Comparison of ENCODE assay signal across 10 cellular contexts in genomic region chr22:39472570-39473556, GRCh38. TPM values are rescaled to one million over a fixed set of nuclear protein-coding genes. Genes with fewer than 3 reads are reported as not detected.
DNase-seq lines count a peak whose midpoint lies in the region; ATAC-seq, FAIRE-seq and TF ChIP-seq lines count a peak whose summit lies in the region.
"Had no signal": no experiment of that assay in that cellular context is flagged by ENCODE, and none has a peak within 500 bp of the region (broad histone marks: within the 10 kb centered on the region; RNA-seq: fewer than 3 reads in every experiment).

No MANE protein-coding gene starts in this region.

- H3K36me3 Mint-ChIP-seq in natural killer cell treated with Interleukin-12 subunit alpha and Interleukin-12 subunit beta and Interleukin-15 and Interleukin-18, amount 100 ng/mL, for 72 hours = no peaks in the 10 kb centered on the region
- H3K36me3 Mint-ChIP-seq in activated T-cell treated with anti-CD3 and anti-CD28 coated beads, Interleukin-2, amount 50 U/mL, for 24 hours (ENCODE audit: low read depth) = no peaks in the 10 kb centered on the region
- no peaks in the 10 kb centered on the region for H3K36me3 Mint-ChIP-seq in activated T-helper 2 cell treated with anti-CD3 and anti-CD28 coated beads, Interferon-gamma antibody, Interleukin-2, Interleukin-4, amounts not matched to agents 10 μg/mL and 5 μg/mL and 100 μg/mL, durations not matched to agents 14 hours and 24 hours and 36 hours (ENCODE audit: low read depth)

- ATAC-seq in natural killer cell treated with Interleukin-12 subunit alpha and Interleukin-12 subunit beta and Interleukin-15 and Interleukin-18, amount 100 ng/mL, for 72 hours = peak in 1 of 2 donors; percentile 23
- ATAC-seq in GM18868 (IDR thresholded peaks at IDR 0.05; ENCODE audit: unreplicated experiment) = no peak

- peaks cover 41% of the 10 kb centered on the region for H3K4me1 ChIP-seq in MM.1S (ENCODE audit: low read length)

- peaks cover 32% of the 10 kb centered on the region for H3F3A ChIP-seq in MM.1S (ENCODE audit: insufficient read depth, low read length)

- peaks cover 86% of the 10 kb centered on the region for H3K79me2 ChIP-seq in MM.1S (ENCODE audit: low read length)

- peaks cover 3% of the 10 kb centered on the region; the same call in 1 of the 2 replicates for H3K36me3 ChIP-seq in MM.1S (replicated peaks; ENCODE audit: insufficient read depth, low read length)
- H3K36me3 ChIP-seq in brain microvascular endothelial cell (replicated peaks) = no peaks in the 10 kb centered on the region

- peak overlapping the region; percentile 66 for H3K4me3 ChIP-seq in MM.1S (ENCODE audit: low read length)
- H3K4me3 ChIP-seq in brain microvascular endothelial cell (ENCODE audit: low read depth, low read length) = no peak overlapping the region

- in situ Hi-C loops in brain microvascular endothelial cell (cut with HindIII; ENCODE audit: low pct_ligation_motif_present, low sequenced_read_pairs) = no loop called here

- no peak overlapping the region for H3K4me3 Mint-ChIP-seq in natural killer cell treated with Interleukin-12 subunit alpha and Interleukin-12 subunit beta and Interleukin-15 and Interleukin-18, amount 100 ng/mL, for 72 hours
- H3K4me3 Mint-ChIP-seq in activated T-cell treated with anti-CD3 and anti-CD28 coated beads, Interleukin-2, amount 50 U/mL, for 24 hours = no peak overlapping the region
- H3K4me3 Mint-ChIP-seq in activated T-helper 2 cell treated with anti-CD3 and anti-CD28 coated beads, Interferon-gamma antibody, Interleukin-2, Interleukin-4, amounts not matched to agents 10 μg/mL and 5 μg/mL and 100 μg/mL, durations not matched to agents 14 hours and 24 hours and 36 hours (ENCODE audit: low read depth) = no peak overlapping the region

- H3K9me3 Mint-ChIP-seq in natural killer cell treated with Interleukin-12 subunit alpha and Interleukin-12 subunit beta and Interleukin-15 and Interleukin-18, amount 100 ng/mL, for 72 hours = no peaks in the 10 kb centered on the region
- no peaks in the 10 kb centered on the region for H3K9me3 Mint-ChIP-seq in activated T-cell treated with anti-CD3 and anti-CD28 coated beads, Interleukin-2, amount 50 U/mL, for 24 hours
- no peaks in the 10 kb centered on the region for H3K9me3 Mint-ChIP-seq in activated T-helper 2 cell treated with anti-CD3 and anti-CD28 coated beads, Interferon-gamma antibody, Interleukin-2, Interleukin-4, amounts not matched to agents 10 μg/mL and 5 μg/mL and 100 μg/mL, durations not matched to agents 14 hours and 24 hours and 36 hours

- no peaks in the 10 kb centered on the region for H4K20me1 ChIP-seq in MM.1S (ENCODE audit: insufficient read depth, low read length)

- H3K9ac ChIP-seq in MM.1S (ENCODE audit: low read length) = peak overlapping the region; percentile 71

- no peak for FAIRE-seq in RCC 7860 (lab: Jason Lieb, UNC)
- FAIRE-seq: G401.6 had no signal

- H3K9me3 ChIP-seq in MM.1S (replicated peaks; ENCODE audit: insufficient read depth, low read length) = no peaks in the 10 kb centered on the region

- H3K27ac Mint-ChIP-seq in natural killer cell treated with Interleukin-12 subunit alpha and Interleukin-12 subunit beta and Interleukin-15 and Interleukin-18, amount 100 ng/mL, for 72 hours = peak overlapping the region; percentile 35 to 82
- H3K27ac Mint-ChIP-seq in activated T-cell treated with anti-CD3 and anti-CD28 coated beads, Interleukin-2, amount 50 U/mL, for 24 hours = no peak overlapping the region
- H3K27ac Mint-ChIP-seq in activated T-helper 2 cell treated with anti-CD3 and anti-CD28 coated beads, Interferon-gamma antibody, Interleukin-2, Interleukin-4, amounts not matched to agents 10 μg/mL and 5 μg/mL and 100 μg/mL, durations not matched to agents 14 hours and 24 hours and 36 hours = no peak overlapping the region

- H3K27ac ChIP-seq in MM.1S (ENCODE audit: low read length) (peak overlapping the region; percentile 93), brain microvascular endothelial cell (no peak overlapping the region)

- TF ChIP-seq CTCF in MM.1S (IDR thresholded peaks at IDR 0.05; ENCODE audit: low read length) = no peak
- TF ChIP-seq CTCF in brain microvascular endothelial cell (IDR thresholded peaks at IDR 0.05; ENCODE audit: low read depth, low read length, missing control alignments) = no peak

- peaks cover 0 to 6% of the 10 kb centered on the region in 2 donors for H3K27me3 Mint-ChIP-seq in natural killer cell treated with Interleukin-12 subunit alpha and Interleukin-12 subunit beta and Interleukin-15 and Interleukin-18, amount 100 ng/mL, for 72 hours
- no peaks in the 10 kb centered on the region for H3K27me3 Mint-ChIP-seq in activated T-cell treated with anti-CD3 and anti-CD28 coated beads, Interleukin-2, amount 50 U/mL, for 24 hours
- H3K27me3 Mint-ChIP-seq in activated T-helper 2 cell treated with anti-CD3 and anti-CD28 coated beads, Interferon-gamma antibody, Interleukin-2, Interleukin-4, amounts not matched to agents 10 μg/mL and 5 μg/mL and 100 μg/mL, durations not matched to agents 14 hours and 24 hours and 36 hours (ENCODE audit: low read depth) = peaks cover 4% of the 10 kb centered on the region

- H2AFZ ChIP-seq in MM.1S (ENCODE audit: low read length) = no peak overlapping the region

- DNase-seq in DMS153 (lab: John Stamatoyannopoulos, UW) = peak; percentile 92
- DNase-seq in MM.1S = peak; percentile 89
- DNase-seq in brain microvascular endothelial cell = peak; percentile 62
- DNase-seq in natural killer cell treated with Interleukin-12 subunit alpha and Interleukin-12 subunit beta and Interleukin-15 and Interleukin-18, amount 100 ng/mL, for 72 hours (ENCODE audit: low spot score) = no peak
- no peak for DNase-seq in RCC 7860 (ENCODE audit: low spot score)
- no peak for DNase-seq in activated T-cell treated with anti-CD3 and anti-CD28 coated beads, Interleukin-2, amount 50 U/mL, for 24 hours
- DNase-seq in activated T-helper 2 cell treated with anti-CD3 and anti-CD28 coated beads, Interferon-gamma antibody, Interleukin-2, Interleukin-4, amounts not matched to agents 10 μg/mL and 5 μg/mL and 100 μg/mL, durations not matched to agents 14 hours and 24 hours and 36 hours (ENCODE audit: low spot score) = no peak
- DNase-seq: MV-4-11 had no signal

- intact Hi-C loops in activated T-helper 2 cell treated with anti-CD3 and anti-CD28 coated beads, Interferon-gamma antibody, Interleukin-2, Interleukin-4, amounts not matched to agents 10 μg/mL and 5 μg/mL and 100 μg/mL, durations not matched to agents 14 hours and 24 hours and 36 hours (cut with micrococcal nuclease) = no loop called here

- no peaks in the 10 kb centered on the region for H3K9me2 ChIP-seq in MM.1S (replicated peaks; ENCODE audit: insufficient read depth, low read length)

- H3K27me3 ChIP-seq in MM.1S (replicated peaks; ENCODE audit: insufficient read depth, low read length) (no peaks in the 10 kb centered on the region), brain microvascular endothelial cell (replicated peaks) (no peaks in the 10 kb centered on the region)

- H3K4me2 ChIP-seq in MM.1S (ENCODE audit: low read depth, low read length) = peak overlapping the region; percentile 84

- peaks cover 5 to 13% of the 10 kb centered on the region in 2 donors for H3K4me1 Mint-ChIP-seq in natural killer cell treated with Interleukin-12 subunit alpha and Interleukin-12 subunit beta and Interleukin-15 and Interleukin-18, amount 100 ng/mL, for 72 hours (ENCODE audit: low read depth in 2 of 2)
- peaks cover 16% of the 10 kb centered on the region for H3K4me1 Mint-ChIP-seq in activated T-cell treated with anti-CD3 and anti-CD28 coated beads, Interleukin-2, amount 50 U/mL, for 24 hours (ENCODE audit: low read depth)
- H3K4me1 Mint-ChIP-seq in activated T-helper 2 cell treated with anti-CD3 and anti-CD28 coated beads, Interferon-gamma antibody, Interleukin-2, Interleukin-4, amounts not matched to agents 10 μg/mL and 5 μg/mL and 100 μg/mL, durations not matched to agents 14 hours and 24 hours and 36 hours (ENCODE audit: low read depth) = peaks cover 10% of the 10 kb centered on the region

RNA-seq across cellular contexts. Expression of gene MGAT3, which starts 16.1 kb away (rescaled TPM):
- total RNA-seq in natural killer cell treated with Interleukin-12 subunit alpha and Interleukin-12 subunit beta and Interleukin-15 and Interleukin-18, amount 100 ng/mL, for 72 hours = 1 to 10 TPM in 1 of 2 donors, under 1 TPM in 1; 0.38 to 2.6 TPM
- total RNA-seq in activated T-helper 2 cell treated with anti-CD3 and anti-CD28 coated beads, Interferon-gamma antibody, Interleukin-2, Interleukin-4, amounts not matched to agents 10 μg/mL and 5 μg/mL and 100 μg/mL, durations not matched to agents 14 hours and 24 hours and 36 hours = 0.11 and 0.21 TPM in 2 replicates

RNA-seq across cellular contexts. Expression of gene MIEF1, which starts 29.2 kb away (rescaled TPM):
- total RNA-seq in natural killer cell treated with Interleukin-12 subunit alpha and Interleukin-12 subunit beta and Interleukin-15 and Interleukin-18, amount 100 ng/mL, for 72 hours = 10 to 100 TPM; 49.6 to 71.2 TPM
- 46.9 and 47.5 TPM in 2 replicates for total RNA-seq in activated T-helper 2 cell treated with anti-CD3 and anti-CD28 coated beads, Interferon-gamma antibody, Interleukin-2, Interleukin-4, amounts not matched to agents 10 μg/mL and 5 μg/mL and 100 μg/mL, durations not matched to agents 14 hours and 24 hours and 36 hours

RNA-seq across cellular contexts. Expression of gene ATF4, which starts 47.5 kb away (rescaled TPM):
- 100 to 1,000 TPM; 463 to 472 TPM for total RNA-seq in natural killer cell treated with Interleukin-12 subunit alpha and Interleukin-12 subunit beta and Interleukin-15 and Interleukin-18, amount 100 ng/mL, for 72 hours
- 339 and 348 TPM in 2 replicates for total RNA-seq in activated T-helper 2 cell treated with anti-CD3 and anti-CD28 coated beads, Interferon-gamma antibody, Interleukin-2, Interleukin-4, amounts not matched to agents 10 μg/mL and 5 μg/mL and 100 μg/mL, durations not matched to agents 14 hours and 24 hours and 36 hours

RNA-seq across cellular contexts. Expression of gene RPS19BP1, which starts 59.7 kb away (rescaled TPM):
- total RNA-seq in natural killer cell treated with Interleukin-12 subunit alpha and Interleukin-12 subunit beta and Interleukin-15 and Interleukin-18, amount 100 ng/mL, for 72 hours = 100 to 1,000 TPM in 1 of 2 donors, 10 to 100 TPM in 1; 84.1 to 122 TPM
- 76.9 and 78.4 TPM in 2 replicates for total RNA-seq in activated T-helper 2 cell treated with anti-CD3 and anti-CD28 coated beads, Interferon-gamma antibody, Interleukin-2, Interleukin-4, amounts not matched to agents 10 μg/mL and 5 μg/mL and 100 μg/mL, durations not matched to agents 14 hours and 24 hours and 36 hours

Comparison
In these comparisons a context has a peak if more than half of its experiments do, and no peak if none do; other contexts are left out.
1. DNase-seq: peak in DMS153 (single experiment), MM.1S (single experiment) and brain microvascular endothelial cell (single experiment); none in natural killer cell treated with Interleukin-12 subunit alpha and Interleukin-12 subunit beta and Interleukin-15 and Interleukin-18, amount 100 ng/mL, for 72 hours (single experiment), RCC 7860 (single experiment), activated T-cell treated with anti-CD3 and anti-CD28 coated beads, Interleukin-2, amount 50 U/mL, for 24 hours (single experiment) and activated T-helper 2 cell treated with anti-CD3 and anti-CD28 coated beads, Interferon-gamma antibody, Interleukin-2, Interleukin-4, amounts not matched to agents 10 μg/mL and 5 μg/mL and 100 μg/mL, durations not matched to agents 14 hours and 24 hours and 36 hours (single experiment).
2. H3K27ac Mint-ChIP-seq: peak in natural killer cell treated with Interleukin-12 subunit alpha and Interleukin-12 subunit beta and Interleukin-15 and Interleukin-18, amount 100 ng/mL, for 72 hours (2 of 2); none in activated T-cell treated with anti-CD3 and anti-CD28 coated beads, Interleukin-2, amount 50 U/mL, for 24 hours (single experiment) and activated T-helper 2 cell treated with anti-CD3 and anti-CD28 coated beads, Interferon-gamma antibody, Interleukin-2, Interleukin-4, amounts not matched to agents 10 μg/mL and 5 μg/mL and 100 μg/mL, durations not matched to agents 14 hours and 24 hours and 36 hours (single experiment).